ENCODE assay signal across 8 cellular contexts in the genomic region with DNA sequence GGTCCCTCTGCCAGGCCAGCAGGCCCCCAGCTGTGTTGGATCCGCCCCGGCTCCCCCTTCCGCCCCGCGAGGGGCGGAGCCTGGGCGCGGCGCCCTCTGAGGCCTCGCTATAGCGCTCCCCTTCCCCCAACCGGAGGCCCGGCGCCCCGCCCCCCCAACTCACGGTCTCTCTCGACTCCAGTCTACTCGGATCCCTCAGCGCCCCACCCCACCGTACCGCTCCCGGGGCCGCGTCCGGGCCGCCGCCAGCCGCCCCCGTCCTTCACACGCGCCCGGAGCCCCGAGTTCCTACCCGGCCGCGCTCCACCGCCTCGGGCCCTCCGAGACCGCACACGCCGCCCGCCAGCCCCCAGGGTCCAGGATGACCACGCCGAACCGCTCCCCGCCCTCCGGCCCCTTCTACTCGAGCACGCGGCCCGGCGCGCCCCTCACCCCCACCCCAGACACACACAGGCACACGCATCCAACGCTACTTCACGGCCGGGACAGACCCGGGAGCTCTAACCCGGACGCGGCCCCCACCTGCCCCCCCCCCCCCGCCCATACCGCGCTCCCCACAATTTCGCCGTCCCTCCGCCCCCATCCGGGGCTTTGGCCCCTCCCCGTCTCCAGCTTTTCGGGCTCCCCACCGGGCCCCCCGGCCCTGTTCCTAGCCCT. TPM values are rescaled to one million over a fixed set of nuclear protein-coding genes. Genes with fewer than 3 reads are reported as not detected.
A peak's percentile ranks its signal among the peaks of the same experiment; 100 is the strongest.
DNase-seq lines count a peak whose midpoint lies in the region; TF ChIP-seq lines count a peak whose summit lies in the region.

No MANE protein-coding gene starts in this region.

- peak overlapping the region; percentile 90 for H3K27ac ChIP-seq in HEK293 (ENCODE audit: extremely low read depth, low read depth, low read length)
- peak overlapping the region; percentile 25; the same call in 1 of the 2 replicates for H3K27ac ChIP-seq in SJSA1
- H3K27ac ChIP-seq in thyroid gland, result peak overlapping the region; percentile 73 to 96 (median 74)

- H3K4me3 ChIP-seq in BJ (ENCODE audit: low read depth, low read length), result peak overlapping the region; percentile 97
- H3K4me3 ChIP-seq in HEK293 (ENCODE audit: low read depth, low read length), result peak overlapping the region; percentile 90
- peak overlapping the region; percentile 51 for H3K4me3 ChIP-seq in SJSA1
- H3K4me3 ChIP-seq in thyroid gland (replicated peaks in 1 of 3), result peak overlapping the region; percentile 48 to 100 (median 62)

- TF ChIP-seq CTCF in BJ (IDR thresholded peaks at IDR 0.05; ENCODE audit: insufficient read depth, low read depth, low read length) (no peak), HEK293 (tag by site-specific recombination; IDR thresholded peaks at IDR 0.05) (no peak), glutamatergic neuron (IDR thresholded peaks at IDR 0.05; ENCODE audit: partially characterized antibody, unreplicated experiment) (no peak), osteocyte (IDR thresholded peaks at IDR 0.05) (no peak), thyroid gland (IDR thresholded peaks at IDR 0.05) (no peak)

- CTCF ChIA-PET in BJ (lab: Yijun Ruan, JAX) (interaction anchor here (0.7 to 3.6 kb wide), 5 partner anchors 17 to 322 kb away, joined by 3 to 19 read pairs (median 3); no protein-coding TSS in a partner anchor), HEK293 (lab: Yijun Ruan, JAX) (interaction anchor here (0.9 to 3.0 kb wide), 3 partner anchors 18 to 59 kb away, joined by 3 to 12 read pairs (median 6); partner anchors contain the start of genes ACADVL, DLG4 and SLC2A4)
- CTCF ChIA-PET in activated naive CD4-positive, alpha-beta T cell treated with anti-CD3 and anti-CD28 coated beads, Interleukin-2, amount 10 ng/mL, durations not matched to agents 7 days and 5 days (lab: Charles Lee), result interaction anchor here (1.5 to 2.3 kb wide), 2 partner anchors 17 to 58 kb away, joined by 3 to 10 read pairs; partner anchors contain the start of gene ACADVL

- H3K27ac Mint-ChIP-seq in activated naive CD4-positive, alpha-beta T cell treated with anti-CD3 and anti-CD28 coated beads, Interleukin-2, amount 10 ng/mL, durations not matched to agents 7 days and 5 days, result peak overlapping the region; percentile 98
- peak overlapping the region; percentile 79 for H3K27ac Mint-ChIP-seq in glutamatergic neuron (ENCODE audit: unreplicated experiment)
- H3K27ac Mint-ChIP-seq in osteocyte (ENCODE audit: unreplicated experiment), result peak overlapping the region; percentile 68

- H3K27me3 ChIP-seq in BJ (ENCODE audit: control insufficient read depth, insufficient read depth, low read length) (no peaks in the 10 kb centered on the region), SJSA1 (replicated peaks) (no peaks in the 10 kb centered on the region), thyroid gland (no peaks in the 10 kb centered on the region)

- H3K36me3 ChIP-seq in BJ (ENCODE audit: control insufficient read depth, insufficient read depth, low read length) (peaks cover 15% of the 10 kb centered on the region), HEK293 (ENCODE audit: control insufficient read depth in 2 of 2, insufficient read depth in 1 of 2, low read length in 2 of 2) (peaks cover 18 to 45% of the 10 kb centered on the region in 2 experiments), SJSA1 (peaks cover 50% of the 10 kb centered on the region), thyroid gland (peaks cover 7 to 17% of the 10 kb centered on the region in 2 donors)

- intact Hi-C loops in thyroid gland (cut with DNase I), result no loop called here

- no peaks in the 10 kb centered on the region for H3K9me3 Mint-ChIP-seq in activated naive CD4-positive, alpha-beta T cell treated with anti-CD3 and anti-CD28 coated beads, Interleukin-2, amount 10 ng/mL, durations not matched to agents 7 days and 5 days
- H3K9me3 Mint-ChIP-seq in glutamatergic neuron (ENCODE audit: unreplicated experiment) (peaks cover 42% of the 10 kb centered on the region), osteocyte (ENCODE audit: unreplicated experiment) (no peaks in the 10 kb centered on the region)

- H3K27me3 Mint-ChIP-seq in activated naive CD4-positive, alpha-beta T cell treated with anti-CD3 and anti-CD28 coated beads, Interleukin-2, amount 10 ng/mL, durations not matched to agents 7 days and 5 days, result no peaks in the 10 kb centered on the region
- H3K27me3 Mint-ChIP-seq in glutamatergic neuron (ENCODE audit: unreplicated experiment) (peaks cover 42% of the 10 kb centered on the region), osteocyte (ENCODE audit: unreplicated experiment) (no peaks in the 10 kb centered on the region)

- WGBS in thyroid gland, 2 donors, result 0 to 1% methylated on average over 2 to 15 of the region's 73 CpGs

- H3K4me1 ChIP-seq in HEK293 (ENCODE audit: control insufficient read depth, insufficient read depth, low read length) (peaks cover 10% of the 10 kb centered on the region; the same call in 1 of the 2 replicates), SJSA1 (replicated peaks) (peaks cover 31% of the 10 kb centered on the region), thyroid gland (peaks cover 29 to 41% of the 10 kb centered on the region in 2 donors)

- TF ChIP-seq POLR2A in thyroid gland (IDR thresholded peaks at IDR 0.05), result no peak

- POLR2A ChIA-PET in BJ (lab: Charles Lee), result interaction anchor here (0.6 to 1.0 kb wide), 5 partner anchors 16 to 1834 kb away, joined by 3 to 14 read pairs (median 4); partner anchors contain the start of genes ACADVL and DLG4
- POLR2A ChIA-PET in HEK293 (lab: Yijun Ruan, JAX), result interaction anchor here (0.6 to 14.2 kb wide), 11 partner anchors 12 to 465 kb away, joined by 3 to 284 read pairs (median 6); partner anchors contain the start of genes ACADVL, CTDNEP1, DLG4 and ELP5

- peak overlapping the region; percentile 94 for H3K4me3 Mint-ChIP-seq in activated naive CD4-positive, alpha-beta T cell treated with anti-CD3 and anti-CD28 coated beads, Interleukin-2, amount 10 ng/mL, durations not matched to agents 7 days and 5 days
- H3K4me3 Mint-ChIP-seq in glutamatergic neuron (ENCODE audit: unreplicated experiment) (peak overlapping the region; percentile 87), osteocyte (ENCODE audit: unreplicated experiment) (peak overlapping the region; percentile 99)

- no peak for DNase-seq in BJ (ENCODE audit: low read depth)
- DNase-seq in SJSA1 (ENCODE audit: low read depth in 1 of 2, low spot score in 2 of 2), result peak; percentile 44 to 79
- peak; percentile 86 for DNase-seq in activated naive CD4-positive, alpha-beta T cell treated with anti-CD3 and anti-CD28 coated beads, Interleukin-2, amount 10 ng/mL, durations not matched to agents 7 days and 5 days
- DNase-seq in glutamatergic neuron, result peak; percentile 76
- DNase-seq in osteocyte (ENCODE audit: extremely low spot score, unreplicated experiment), result peak; percentile 90
- DNase-seq in thyroid gland, result peak; percentile 78 to 85
- DNase-seq in OCI-M2 (lab: John Stamatoyannopoulos, UW; ENCODE audit: unreplicated experiment), result no peak

- H3K9me3 ChIP-seq in HEK293 (ENCODE audit: control insufficient read depth, insufficient read depth, low read depth, low read length) (no peaks in the 10 kb centered on the region), SJSA1 (replicated peaks) (no peaks in the 10 kb centered on the region), thyroid gland (no peaks in the 10 kb centered on the region)

- H3K4me1 Mint-ChIP-seq in activated naive CD4-positive, alpha-beta T cell treated with anti-CD3 and anti-CD28 coated beads, Interleukin-2, amount 10 ng/mL, durations not matched to agents 7 days and 5 days, result peaks cover 71% of the 10 kb centered on the region
- H3K4me1 Mint-ChIP-seq in glutamatergic neuron (ENCODE audit: low read depth, unreplicated experiment) (peaks cover 25% of the 10 kb centered on the region), osteocyte (ENCODE audit: unreplicated experiment) (peaks cover 59% of the 10 kb centered on the region)

- peaks cover 64% of the 10 kb centered on the region for H3K36me3 Mint-ChIP-seq in activated naive CD4-positive, alpha-beta T cell treated with anti-CD3 and anti-CD28 coated beads, Interleukin-2, amount 10 ng/mL, durations not matched to agents 7 days and 5 days
- peaks cover 15% of the 10 kb centered on the region for H3K36me3 Mint-ChIP-seq in glutamatergic neuron (ENCODE audit: unreplicated experiment)
- peaks cover 40% of the 10 kb centered on the region for H3K36me3 Mint-ChIP-seq in osteocyte (ENCODE audit: unreplicated experiment)

RNA-seq across cellular contexts. Expression of gene PHF23, which starts 1.4 kb away (rescaled TPM):
- 59.0 and 72.8 TPM in 2 replicates for polyA plus RNA-seq in BJ (2011; rRNA removed)
- 31.7 and 70.2 TPM in 2 replicates for polyA minus RNA-seq in BJ (2011; rRNA and poly(A)+ RNA removed)
- 27.5 and 30.3 TPM in 2 replicates for total RNA-seq in SJSA1 (2014; rRNA removed; shearing (Covaris generic))
- 72.3 TPM for total RNA-seq in glutamatergic neuron (ENCODE audit: unreplicated experiment)
- 51.6 and 54.7 TPM in 2 replicates for total RNA-seq in osteocyte
- total RNA-seq in thyroid gland, result 10 to 100 TPM; 19.8 to 39.5 (median 35.8) TPM

RNA-seq across cellular contexts. Expression of gene DVL2, which starts 3.6 kb away (rescaled TPM):
- polyA plus RNA-seq in BJ (2011; rRNA removed), result 3.6 and 5.0 TPM in 2 replicates
- polyA minus RNA-seq in BJ (2011; rRNA and poly(A)+ RNA removed), result 11.0 and 13.7 TPM in 2 replicates
- total RNA-seq in SJSA1 (2014; rRNA removed; shearing (Covaris generic)), result 30.6 and 45.3 TPM in 2 replicates
- total RNA-seq in glutamatergic neuron (ENCODE audit: unreplicated experiment) (79.1 TPM), osteocyte (87.7 and 99.7 TPM in 2 replicates), thyroid gland (10 to 100 TPM; 45.3 to 68.6 (median 49.0) TPM)

RNA-seq across cellular contexts. Expression of gene GABARAP, which starts 4.4 kb away (rescaled TPM):
- 762 and 865 TPM in 2 replicates for polyA plus RNA-seq in BJ (2011; rRNA removed)
- polyA minus RNA-seq in BJ (2011; rRNA and poly(A)+ RNA removed), result 247 and 343 TPM in 2 replicates
- total RNA-seq in SJSA1 (2014; rRNA removed; shearing (Covaris generic)), result 139 and 146 TPM in 2 replicates
- 908 TPM for total RNA-seq in glutamatergic neuron (ENCODE audit: unreplicated experiment)
- 642 TPM in 2 replicates for total RNA-seq in osteocyte
- 100 to 1,000 TPM; 112 to 840 (median 273) TPM for total RNA-seq in thyroid gland

RNA-seq across cellular contexts. Expression of gene CTDNEP1, which starts 13.6 kb away (rescaled TPM):
- 117 and 129 TPM in 2 replicates for polyA plus RNA-seq in BJ (2011; rRNA removed)
- 137 and 160 TPM in 2 replicates for polyA minus RNA-seq in BJ (2011; rRNA and poly(A)+ RNA removed)
- 15.5 and 21.8 TPM in 2 replicates for total RNA-seq in SJSA1 (2014; rRNA removed; shearing (Covaris generic))
- total RNA-seq in glutamatergic neuron (ENCODE audit: unreplicated experiment) (185 TPM), osteocyte (145 and 151 TPM in 2 replicates), thyroid gland (10 to 100 TPM; 35.1 to 70.4 (median 48.4) TPM)

RNA-seq across cellular contexts. Expression of gene ELP5, which starts 14.1 kb away (rescaled TPM):
- polyA plus RNA-seq in BJ (2011; rRNA removed), result 29.8 and 35.6 TPM in 2 replicates
- polyA minus RNA-seq in BJ (2011; rRNA and poly(A)+ RNA removed), result 20.5 and 38.1 TPM in 2 replicates
- total RNA-seq in SJSA1 (2014; rRNA removed; shearing (Covaris generic)), result 37.2 and 52.4 TPM in 2 replicates
- total RNA-seq in glutamatergic neuron (ENCODE audit: unreplicated experiment), result 34.1 TPM
- total RNA-seq in osteocyte, result 30.2 and 37.6 TPM in 2 replicates
- 10 to 100 TPM; 27.4 to 49.0 (median 33.0) TPM for total RNA-seq in thyroid gland

Comparison
In these comparisons a context has a peak if more than half of its experiments do, and no peak if none do; other contexts are left out.
1. DNase-seq: peak in SJSA1 (2 of 2), activated naive CD4-positive, alpha-beta T cell treated with anti-CD3 and anti-CD28 coated beads, Interleukin-2, amount 10 ng/mL, durations not matched to agents 7 days and 5 days (single experiment), glutamatergic neuron (single experiment), osteocyte (single experiment) and thyroid gland (2 of 2); none in BJ (single experiment) and OCI-M2 (single experiment).
2. H3K27ac ChIP-seq: peak in every context shown above with its lines; median percentile 90 in HEK293; 74 in thyroid gland; 25 in SJSA1.
3. Peak in every context shown above with its lines, with median percentiles within 50 percentile points of each other: H3K4me3 ChIP-seq, H3K27ac Mint-ChIP-seq and H3K4me3 Mint-ChIP-seq.